In the genomic region with DNA sequence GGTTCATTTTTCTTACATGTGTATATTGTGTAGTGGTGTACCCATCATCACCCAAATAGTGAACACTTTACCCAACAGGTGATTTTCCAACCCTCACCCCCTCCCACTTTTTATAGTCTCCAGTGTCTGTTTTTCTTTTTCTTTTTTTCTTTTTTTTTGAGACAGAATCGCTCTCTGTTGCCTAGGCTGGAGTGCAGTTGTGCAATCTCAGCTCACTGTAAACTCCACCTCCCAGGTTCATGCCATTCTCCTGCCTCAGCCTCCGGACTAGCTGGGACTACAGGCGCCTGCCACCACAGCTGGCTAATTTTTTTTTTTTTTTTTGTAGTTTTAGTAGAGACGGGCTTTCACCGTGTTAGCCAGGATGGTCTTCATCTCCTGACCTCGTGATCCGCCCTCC, we compare ENCODE assay signal across 7 cellular contexts.
DNase-seq lines count a peak whose midpoint lies in the region; FAIRE-seq and TF ChIP-seq lines count a peak whose summit lies in the region.
"Not testable (repeated sequence)": the region's sequence is repeated elsewhere in the genome, so short reads cannot be mapped to it uniquely, and the experiment has no call there.

No MANE protein-coding gene starts in this region.

- not testable (repeated sequence) for H3K9me2 ChIP-seq in GM23248 (ENCODE audit: insufficient read depth)

- FAIRE-seq in keratinocyte (lab: Jason Lieb, UNC), result not testable (repeated sequence)

- peaks cover 23% of the 10 kb centered on the region for H3K4me1 Mint-ChIP-seq in activated CD4-positive, alpha-beta T cell treated with anti-CD3 and anti-CD28 coated beads, Interleukin-2, amount 10 ng/mL, durations not matched to agents 7 days and 5 days

- not testable (repeated sequence) for TF ChIP-seq CTCF in C4-2B (conservative IDR thresholded peaks at IDR 0.05); epithelial cell of esophagus (IDR thresholded peaks at IDR 0.05; ENCODE audit: insufficient read depth, low read depth, low read length, missing control alignments); keratinocyte (optimal IDR thresholded peaks at IDR 0.05 in 1 of 3, IDR thresholded peaks at IDR 0.05 in 1 of 3, conservative IDR thresholded peaks at IDR 0.05 in 1 of 3; ENCODE audit: extremely low read depth in 1 of 3, insufficient read depth in 2 of 3, low read length in 3 of 3)

- not testable (repeated sequence) for H3K27me3 Mint-ChIP-seq in activated CD4-positive, alpha-beta T cell treated with anti-CD3 and anti-CD28 coated beads, Interleukin-2, amount 10 ng/mL, durations not matched to agents 7 days and 5 days

- not testable (repeated sequence) for H3K9me3 ChIP-seq in GM23248 (ENCODE audit: low read depth); keratinocyte (ENCODE audit: control insufficient read depth, low read depth, low read length)

- H3K4me3 ChIP-seq in GM23248; epithelial cell of esophagus (ENCODE audit: low read length); keratinocyte (ENCODE audit: control insufficient read depth in 2 of 3, extremely low read depth in 1 of 3, insufficient read depth in 2 of 3, low read depth in 1 of 3, low read length in 3 of 3); skin epidermis: not testable (repeated sequence)

- not testable (repeated sequence) for TF ChIP-seq EP300 in Ishikawa (IDR thresholded peaks at IDR 0.05; ENCODE audit: borderline replicate concordance)

- peak overlapping the region; percentile 27 for H3K27ac Mint-ChIP-seq in activated CD4-positive, alpha-beta T cell treated with anti-CD3 and anti-CD28 coated beads, Interleukin-2, amount 10 ng/mL, durations not matched to agents 7 days and 5 days

- TF ChIP-seq RAD21 in Ishikawa (IDR thresholded peaks at IDR 0.05; ENCODE audit: low read depth), result not testable (repeated sequence)

- H3K27ac ChIP-seq in C4-2B (peak overlapping the region; percentile 97), keratinocyte (ENCODE audit: control insufficient read depth, insufficient read depth, low read length) (peak overlapping the region; percentile 99), skin epidermis (peak overlapping the region in 12 of 21 experiments; percentile 14 to 87 (median 55))
- H3K27ac ChIP-seq in GM23248, result not testable (repeated sequence)

- 45 to 49% methylated on average over 7 of the region's 7 CpGs for WGBS in GM23248 (ENCODE audit: low coverage in 1 of 2, low lambda C conversion rate in 2 of 2, missing lambda C conversion rate in 2 of 2), 2 experiments

- not testable (repeated sequence) for H3K9me1 ChIP-seq in keratinocyte (ENCODE audit: control insufficient read depth, extremely low read depth, insufficient read depth, low read length)

- H3K79me2 ChIP-seq in GM23248 (ENCODE audit: insufficient read depth); keratinocyte (ENCODE audit: control insufficient read depth, insufficient read depth, low read length): not testable (repeated sequence)

- peaks cover 18% of the 10 kb centered on the region for H3K4me1 ChIP-seq in GM23248 (ENCODE audit: insufficient read depth)
- peaks cover 43% of the 10 kb centered on the region for H3K4me1 ChIP-seq in keratinocyte (ENCODE audit: control insufficient read depth, extremely low read depth, insufficient read depth, low read length)

- not testable (repeated sequence) for H3K36me3 Mint-ChIP-seq in activated CD4-positive, alpha-beta T cell treated with anti-CD3 and anti-CD28 coated beads, Interleukin-2, amount 10 ng/mL, durations not matched to agents 7 days and 5 days (ENCODE audit: low read depth)

- not testable (repeated sequence) for H3K4me3 Mint-ChIP-seq in activated CD4-positive, alpha-beta T cell treated with anti-CD3 and anti-CD28 coated beads, Interleukin-2, amount 10 ng/mL, durations not matched to agents 7 days and 5 days

- H3K9me3 Mint-ChIP-seq in activated CD4-positive, alpha-beta T cell treated with anti-CD3 and anti-CD28 coated beads, Interleukin-2, amount 10 ng/mL, durations not matched to agents 7 days and 5 days, result not testable (repeated sequence)

- not testable (repeated sequence) for H3K27me3 ChIP-seq in GM23248 (replicated peaks; ENCODE audit: insufficient read depth); keratinocyte (ENCODE audit: control insufficient read depth, extremely low read depth, insufficient read depth, low read length)

- H3K9ac ChIP-seq in GM23248, result not testable (repeated sequence)
- H3K9ac ChIP-seq in keratinocyte (ENCODE audit: control insufficient read depth, extremely low read depth, insufficient read depth, low read length), result peak overlapping the region; percentile 31

- H2AFZ ChIP-seq in GM23248, result not testable (repeated sequence)
- peak overlapping the region; percentile 48 for H2AFZ ChIP-seq in keratinocyte (ENCODE audit: control insufficient read depth, low read length)

- dilution Hi-C loops in keratinocyte (cut with MboI; ENCODE audit: extremely low pct_ligation_motif_present, low sequenced_read_pairs), result not testable (repeated sequence)

- DNase-seq in GM23248 (peak; percentile 19), epithelial cell of esophagus (ENCODE audit: low read depth) (peak; percentile 48)
- not testable (repeated sequence) for DNase-seq in activated CD4-positive, alpha-beta T cell treated with anti-CD3 and anti-CD28 coated beads, Interleukin-2, amount 10 ng/mL, durations not matched to agents 7 days and 5 days; keratinocyte (ENCODE audit: low read depth, low spot score)

- in situ Hi-C loops in GM23248 (cut with MboI), result not testable (repeated sequence)

- not testable (repeated sequence) for H3K36me3 ChIP-seq in GM23248 (ENCODE audit: low read depth); keratinocyte (ENCODE audit: control insufficient read depth in 2 of 2, extremely low read depth in 1 of 2, insufficient read depth in 2 of 2, low read length in 2 of 2)

- POLR2A ChIA-PET in activated CD4-positive, alpha-beta T cell treated with anti-CD3 and anti-CD28 coated beads, Interleukin-2, amount 10 ng/mL, durations not matched to agents 7 days and 5 days (lab: Charles Lee), result not testable (repeated sequence)

- H3F3A ChIP-seq in GM23248 (ENCODE audit: insufficient read depth), result not testable (repeated sequence)

- H3K4me2 ChIP-seq in GM23248 (ENCODE audit: unreplicated experiment), result not testable (repeated sequence)
- H3K4me2 ChIP-seq in keratinocyte (ENCODE audit: control insufficient read depth, extremely low read depth, insufficient read depth, low read depth, low read length), result peak overlapping the region; percentile 42

- CTCF ChIA-PET in activated CD4-positive, alpha-beta T cell treated with anti-CD3 and anti-CD28 coated beads, Interleukin-2, amount 10 ng/mL, durations not matched to agents 7 days and 5 days (lab: Charles Lee), result not testable (repeated sequence)

- not testable (repeated sequence) for H4K20me1 ChIP-seq in GM23248 (ENCODE audit: insufficient read depth); keratinocyte (ENCODE audit: control insufficient read depth, extremely low read depth, insufficient read depth, low read length)

TF ChIP-seq in Ishikawa, 13 proteins besides CTCF, POLR2A, EP300 and RAD21:
- TF ChIP-seq CEBPB (IDR thresholded peaks at IDR 0.05), result peak; percentile 68
